In the genomic region with DNA sequence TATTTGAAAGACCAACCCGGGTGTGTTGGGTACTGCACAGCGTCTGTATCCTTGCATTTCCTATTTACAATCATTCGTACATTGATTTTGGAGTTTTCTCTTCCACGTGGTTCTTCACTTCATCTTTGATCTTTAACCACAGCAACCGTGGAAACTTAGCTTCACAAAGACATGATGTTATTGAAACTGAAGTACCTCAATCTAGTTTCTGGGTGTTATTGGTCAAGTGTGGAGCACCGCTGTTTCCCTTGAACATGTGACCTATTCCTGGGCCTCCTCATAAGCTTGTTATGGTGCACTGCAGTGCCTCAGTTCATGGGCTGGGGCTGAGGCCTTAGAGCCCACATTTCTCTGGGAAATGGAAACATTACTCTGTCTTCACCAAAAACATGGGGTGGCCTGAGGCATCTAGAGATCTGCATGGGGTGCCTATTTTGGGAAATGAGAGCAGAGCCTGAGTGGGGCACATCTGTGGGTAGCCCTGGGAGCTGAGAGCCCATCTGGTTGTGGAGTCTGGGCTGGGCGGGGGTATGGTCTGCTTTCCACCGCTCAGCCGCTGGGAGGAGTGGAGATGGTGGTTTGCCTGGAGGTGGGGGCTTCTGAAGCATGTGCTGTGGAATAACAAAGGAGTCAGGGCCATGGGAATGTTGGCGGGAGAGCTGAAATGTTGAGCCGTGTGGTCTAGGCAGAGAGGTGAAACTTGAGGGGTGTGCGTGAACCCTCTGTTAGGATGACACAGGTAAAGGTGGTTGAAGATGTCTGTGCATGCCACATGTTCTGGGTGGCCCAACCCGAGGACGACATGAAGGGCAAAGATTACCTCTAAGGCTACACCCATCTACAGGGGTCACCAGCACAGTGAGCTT, we compare ENCODE assay signal across 10 cellular contexts. TPM values are rescaled to one million over a fixed set of nuclear protein-coding genes. Genes with fewer than 3 reads are reported as not detected.
DNase-seq lines count a peak whose midpoint lies in the region; ATAC-seq, FAIRE-seq and TF ChIP-seq lines count a peak whose summit lies in the region.
"Had no signal": no experiment of that assay in that cellular context is flagged by ENCODE, and none has a peak within 500 bp of the region (broad histone marks: within the 10 kb centered on the region; RNA-seq: fewer than 3 reads in every experiment).

No MANE protein-coding gene starts in this region.

- no peak for TF ChIP-seq CTCF in D721Med (IDR thresholded peaks at IDR 0.05; ENCODE audit: insufficient read depth, missing control alignments)
- TF ChIP-seq CTCF in smooth muscle cell (IDR thresholded peaks at IDR 0.05; ENCODE audit: borderline replicate concordance, insufficient read depth, poor library complexity, severe bottlenecking) = no peak

- H3K9me3 Mint-ChIP-seq in effector memory CD8-positive, alpha-beta T cell = no peaks in the 10 kb centered on the region
- H3K9me3 Mint-ChIP-seq: nephron had no signal

- H4K20me1 ChIP-seq in smooth muscle cell (ENCODE audit: low read depth) = peaks cover 29% of the 10 kb centered on the region

- no peak overlapping the region for H3K9ac ChIP-seq in smooth muscle cell (ENCODE audit: low read depth)

- no peaks in the 10 kb centered on the region for H3K27me3 Mint-ChIP-seq in effector memory CD8-positive, alpha-beta T cell

- H3K27ac Mint-ChIP-seq in effector memory CD8-positive, alpha-beta T cell = peak overlapping the region; percentile 32 to 67
- H3K27ac Mint-ChIP-seq: nephron had no signal

- peaks cover 24% of the 10 kb centered on the region for H3K36me3 Mint-ChIP-seq in effector memory CD8-positive, alpha-beta T cell (ENCODE audit: insufficient read depth)

- DNase-seq in D721Med (ENCODE audit: insufficient read length, low spot score) = no peak
- no peak for DNase-seq in effector memory CD8-positive, alpha-beta T cell
- DNase-seq in smooth muscle cell (lab: John Stamatoyannopoulos, UW; ENCODE audit: unreplicated experiment) = no peak
- no peak for DNase-seq in iPS-NIHi11 (ENCODE audit: low spot score)
- no peak for DNase-seq in activated gamma-delta T cell (lab: John Stamatoyannopoulos, UW)
- DNase-seq in DMS114 treated with DMSO at 0.1 percent for 48 hours (lab: John Stamatoyannopoulos, UW; ENCODE audit: unreplicated experiment) = no peak

- H3K4me1 Mint-ChIP-seq in effector memory CD8-positive, alpha-beta T cell (ENCODE audit: low read depth in 2 of 2) = peaks cover 9 to 14% of the 10 kb centered on the region in 2 donors
- H3K4me1 Mint-ChIP-seq: nephron had no signal

- no peak overlapping the region for H3K4me3 ChIP-seq in smooth muscle cell

- H3K9me3 ChIP-seq in smooth muscle cell (replicated peaks; ENCODE audit: low read depth) = no peaks in the 10 kb centered on the region

- FAIRE-seq in D721Med (lab: Jason Lieb, UNC) = peak; percentile 96

- ATAC-seq in GM19328 (IDR thresholded peaks at IDR 0.05; ENCODE audit: unreplicated experiment) (peak; percentile 57), HG03159 (IDR thresholded peaks at IDR 0.05; ENCODE audit: unreplicated experiment) (peak; percentile 49)
- ATAC-seq in effector memory CD8-positive, alpha-beta T cell (replicated peaks) = no peak

- H3K4me1 ChIP-seq in smooth muscle cell (ENCODE audit: low read depth) = no peaks in the 10 kb centered on the region

- no peak overlapping the region for H2AFZ ChIP-seq in smooth muscle cell (ENCODE audit: low read depth)

- no peak overlapping the region for H3K4me2 ChIP-seq in smooth muscle cell

- no peaks in the 10 kb centered on the region for H3K79me2 ChIP-seq in smooth muscle cell (ENCODE audit: low read depth)

- H3K4me3 Mint-ChIP-seq in effector memory CD8-positive, alpha-beta T cell = no peak overlapping the region

- H3K36me3 ChIP-seq in smooth muscle cell (ENCODE audit: low read depth) = no peaks in the 10 kb centered on the region

- 95% methylated on average over 14 of the region's 14 CpGs for WGBS in smooth muscle cell (ENCODE audit: low lambda C conversion rate)

- H3K27ac ChIP-seq in smooth muscle cell (ENCODE audit: low read depth) = no peak overlapping the region
- H3K27ac ChIP-seq: HL-60 had no signal

- H3F3A ChIP-seq in smooth muscle cell (ENCODE audit: low read depth) = no peaks in the 10 kb centered on the region

- no peaks in the 10 kb centered on the region for H3K27me3 ChIP-seq in smooth muscle cell (ENCODE audit: low read depth)

RNA-seq across cellular contexts. Expression of a gene that starts 37.4 kb away (rescaled TPM):
- total RNA-seq in smooth muscle cell = 6.2 and 6.8 TPM in 2 replicates
- polyA plus RNA-seq in smooth muscle cell = 4.1 and 5.5 TPM in 2 replicates
